ENCODE assay signal across 23 cellular contexts in genomic region chr10:100741386-100742066, GRCh38. TPM values are rescaled to one million over a fixed set of nuclear protein-coding genes. Genes with fewer than 3 reads are reported as not detected.
"Had no signal": no experiment of that assay in that cellular context is flagged by ENCODE, and none has a peak within 500 bp of the region (broad histone marks: within the 10 kb centered on the region; RNA-seq: fewer than 3 reads in every experiment).

No MANE protein-coding gene starts in this region.

- H3K9me3 ChIP-seq: breast epithelium, esophagus muscularis mucosa, neutrophil, tibial nerve, vagina had no signal

- DNase-seq: activated CD4-positive, alpha-beta T cell treated with anti-CD3 and anti-CD28 coated beads, Interleukin-2, amount 50 U/mL, for 48 hours; activated naive CD4-positive, alpha-beta T cell treated with anti-CD3 and anti-CD28 coated beads for 36 hours; activated naive CD8-positive, alpha-beta T cell treated with anti-CD3 and anti-CD28 coated beads, Interleukin-2, amount 50 U/mL, for 24 hours; aorta; cerebellar nuclear complex; dermis blood vessel endothelial cell; immature natural killer cell; left colon; retina; stimulated activated CD4-positive, alpha-beta T cell treated with anti-CD3 and anti-CD28 coated beads, Interleukin-15, amount 100 ng/mL, for 24 hours; stimulated activated CD4-positive, alpha-beta T cell treated with anti-CD3 and anti-CD28 coated beads, Interleukin-4, amount 100 ng/mL, for 1 hour; stimulated activated naive CD4-positive, alpha-beta T cell; T-helper 1 cell had no signal

- FAIRE-seq: endometrium had no signal

- H3K4me3 ChIP-seq: breast epithelium, esophagus muscularis mucosa, skin epidermis, tibial nerve, vagina had no signal

- H3K27ac ChIP-seq: breast epithelium, esophagus muscularis mucosa, neutrophil, skin epidermis, tibial nerve, vagina had no signal

- H3K27ac Mint-ChIP-seq: activated naive CD4-positive, alpha-beta T cell treated with anti-CD3 and anti-CD28 coated beads for 36 hours; activated naive CD8-positive, alpha-beta T cell treated with anti-CD3 and anti-CD28 coated beads, Interleukin-2, amount 50 U/mL, for 24 hours; activated T-helper 2 cell treated with anti-CD3 and anti-CD28 coated beads, Interferon-gamma antibody, Interleukin-2, Interleukin-4, amounts not matched to agents 10 μg/mL and 5 μg/mL and 100 μg/mL, durations not matched to agents 14 hours and 24 hours and 36 hours; immature natural killer cell had no signal

- H3K4me3 Mint-ChIP-seq: activated naive CD4-positive, alpha-beta T cell treated with anti-CD3 and anti-CD28 coated beads for 36 hours; activated naive CD8-positive, alpha-beta T cell treated with anti-CD3 and anti-CD28 coated beads, Interleukin-2, amount 50 U/mL, for 24 hours; immature natural killer cell had no signal

- H3K9me3 Mint-ChIP-seq: activated naive CD4-positive, alpha-beta T cell treated with anti-CD3 and anti-CD28 coated beads for 36 hours; activated naive CD8-positive, alpha-beta T cell treated with anti-CD3 and anti-CD28 coated beads, Interleukin-2, amount 50 U/mL, for 24 hours; activated T-helper 2 cell treated with anti-CD3 and anti-CD28 coated beads, Interferon-gamma antibody, Interleukin-2, Interleukin-4, amounts not matched to agents 10 μg/mL and 5 μg/mL and 100 μg/mL, durations not matched to agents 14 hours and 24 hours and 36 hours had no signal

- H3K36me3 ChIP-seq: breast epithelium, esophagus muscularis mucosa, neutrophil, tibial nerve, vagina had no signal

- ATAC-seq: activated naive CD8-positive, alpha-beta T cell treated with anti-CD3 and anti-CD28 coated beads, Interleukin-2, amount 50 U/mL, for 24 hours; left colon had no signal

RNA-seq across cellular contexts. Expression of gene PAX2, which starts 3.9 kb away (rescaled TPM):
- total RNA-seq: activated naive CD4-positive, alpha-beta T cell treated with anti-CD3 and anti-CD28 coated beads for 36 hours; aorta; esophagus muscularis mucosa; left colon; lung microvascular endothelial cell; subcutaneous adipose tissue; tibial nerve; vagina had no signal
- polyA plus RNA-seq: aorta, immature natural killer cell had no signal
